In the genomic region with DNA sequence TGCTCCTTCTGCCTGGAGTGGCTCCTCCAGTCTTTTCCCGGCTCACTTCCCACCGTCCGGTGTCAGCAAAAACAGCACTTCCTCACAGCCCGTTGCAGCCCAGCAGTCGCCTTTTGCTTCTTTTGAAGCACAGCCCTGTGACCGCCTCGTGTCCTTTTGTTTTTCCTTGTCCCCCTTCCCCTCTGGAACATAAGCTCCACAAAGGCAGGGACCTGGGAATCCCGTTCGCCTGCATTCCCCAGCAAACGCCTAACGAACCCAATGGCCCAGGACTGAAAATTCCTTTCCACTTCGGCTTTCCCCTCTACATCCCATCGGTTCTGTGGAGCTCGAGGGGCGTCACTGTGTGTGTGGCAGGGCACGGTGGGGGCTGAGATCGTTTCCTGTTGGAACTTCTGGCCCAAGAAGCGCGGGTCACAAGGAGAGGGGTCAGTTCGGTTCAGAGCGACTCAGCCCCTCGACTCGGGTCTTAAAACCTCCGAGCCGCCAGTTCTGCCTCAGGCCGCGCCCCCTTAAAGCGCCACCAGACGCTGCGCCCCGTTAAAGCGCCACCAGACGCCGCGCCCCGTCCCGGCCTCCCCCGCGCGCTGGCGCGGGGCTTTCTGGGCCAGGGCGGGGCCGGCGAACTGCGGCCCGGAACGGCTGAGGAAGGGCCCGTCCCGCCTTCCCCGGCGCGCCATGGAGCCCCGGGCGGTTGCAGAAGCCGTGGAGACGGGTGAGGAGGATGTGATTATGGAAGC, we compare ENCODE assay signal across 8 cellular contexts. TPM values are rescaled to one million over a fixed set of nuclear protein-coding genes. Genes with fewer than 3 reads are reported as not detected.
DNase-seq lines count a peak whose midpoint lies in the region; ATAC-seq and TF ChIP-seq lines count a peak whose summit lies in the region.

No MANE protein-coding gene starts in this region.

- peak overlapping the region; percentile 100 for H3K27ac Mint-ChIP-seq in activated naive CD4-positive, alpha-beta T cell treated with anti-CD3 and anti-CD28 coated beads, Interleukin-2, amount 10 ng/mL, durations not matched to agents 7 days and 5 days

- H3K9me3 Mint-ChIP-seq in activated naive CD4-positive, alpha-beta T cell treated with anti-CD3 and anti-CD28 coated beads, Interleukin-2, amount 10 ng/mL, durations not matched to agents 7 days and 5 days: no peaks in the 10 kb centered on the region

- no peaks in the 10 kb centered on the region for H3K27me3 ChIP-seq in BJ (ENCODE audit: control insufficient read depth, insufficient read depth, low read length)
- H3K27me3 ChIP-seq in Karpas-422 (ENCODE audit: low read length): no peaks in the 10 kb centered on the region
- no peaks in the 10 kb centered on the region for H3K27me3 ChIP-seq in neutrophil

- TF ChIP-seq CTCF in BJ (IDR thresholded peaks at IDR 0.05; ENCODE audit: insufficient read depth, low read depth, low read length) (no peak), neutrophil (IDR thresholded peaks at IDR 0.05) (peak; percentile 22)

- H3K4me1 Mint-ChIP-seq in activated naive CD4-positive, alpha-beta T cell treated with anti-CD3 and anti-CD28 coated beads, Interleukin-2, amount 10 ng/mL, durations not matched to agents 7 days and 5 days: peaks cover 47% of the 10 kb centered on the region

- H3K9me2 ChIP-seq in Karpas-422 (replicated peaks; ENCODE audit: insufficient read depth, low read length): no peaks in the 10 kb centered on the region

- peaks cover 41% of the 10 kb centered on the region for H3K36me3 Mint-ChIP-seq in activated naive CD4-positive, alpha-beta T cell treated with anti-CD3 and anti-CD28 coated beads, Interleukin-2, amount 10 ng/mL, durations not matched to agents 7 days and 5 days

- CTCF ChIA-PET in BJ (lab: Yijun Ruan, JAX): interaction anchor here (0.9 to 1.6 kb wide), 3 partner anchors 128 to 240 kb away, joined by 3 read pairs; no protein-coding TSS in a partner anchor
- CTCF ChIA-PET in activated naive CD4-positive, alpha-beta T cell treated with anti-CD3 and anti-CD28 coated beads, Interleukin-2, amount 10 ng/mL, durations not matched to agents 7 days and 5 days (lab: Charles Lee): interaction anchor here (1.5 to 1.9 kb wide), 4 partner anchors 8 to 29 kb away, joined by 3 to 5 read pairs (median 4); a partner anchor contains a TSS

- H3K9me3 ChIP-seq in Karpas-422 (ENCODE audit: low read length) (no peaks in the 10 kb centered on the region), SK-N-MC (ENCODE audit: low read depth, low read length) (no peaks in the 10 kb centered on the region), neutrophil (no peaks in the 10 kb centered on the region)

- POLR2A ChIA-PET in BJ (lab: Charles Lee): interaction anchor here (0.7 kb wide), 1 partner anchor 571 kb away, joined by 21 read pairs; no protein-coding TSS in a partner anchor

- 0 out of 2 replicates have a peak overlapping the region, but pooled peaks have one; percentile 33 for H2AFZ ChIP-seq in Karpas-422 (ENCODE audit: low read length)

- peaks cover 23% of the 10 kb centered on the region for H3K4me1 ChIP-seq in Karpas-422 (ENCODE audit: low read length)
- peaks cover 34 to 42% of the 10 kb centered on the region in 2 experiments for H3K4me1 ChIP-seq in neutrophil (ENCODE audit: control insufficient read depth in 1 of 2, insufficient read depth in 1 of 2, low read depth in 1 of 2, low read length in 1 of 2)

- DNase-seq in BJ (ENCODE audit: low read depth) (no peak), Karpas-422 (peak; percentile 95), SK-N-MC (ENCODE audit: low read depth, low spot score) (no peak), germinal center (ENCODE audit: low spot score) (peak; percentile 90), substantia nigra (lab: John Stamatoyannopoulos, UW) (peak in 44 of 49 donors; percentile 21 to 84 (median 54))
- peak; percentile 89 for DNase-seq in activated naive CD4-positive, alpha-beta T cell treated with anti-CD3 and anti-CD28 coated beads, Interleukin-2, amount 10 ng/mL, durations not matched to agents 7 days and 5 days

- H3K27ac ChIP-seq in Karpas-422 (ENCODE audit: low read length): peak overlapping the region; percentile 90
- peak overlapping the region; percentile 97 for H3K27ac ChIP-seq in SK-N-MC
- peak overlapping the region; percentile 99 for H3K27ac ChIP-seq in neutrophil
- H3K27ac ChIP-seq in substantia nigra (ENCODE audit: low read depth, low read length, poor library complexity, severe bottlenecking): peak overlapping the region; percentile 94

- H3K27me3 Mint-ChIP-seq in activated naive CD4-positive, alpha-beta T cell treated with anti-CD3 and anti-CD28 coated beads, Interleukin-2, amount 10 ng/mL, durations not matched to agents 7 days and 5 days: peaks cover 7% of the 10 kb centered on the region

- peak; percentile 45 for ATAC-seq in GM19463 (IDR thresholded peaks at IDR 0.05; ENCODE audit: unreplicated experiment)

- H3K79me2 ChIP-seq in Karpas-422 (ENCODE audit: low read length): peaks cover 57% of the 10 kb centered on the region

- H3K36me3 ChIP-seq in BJ (ENCODE audit: control insufficient read depth, insufficient read depth, low read length): peaks cover 56% of the 10 kb centered on the region
- H3K36me3 ChIP-seq in Karpas-422 (ENCODE audit: insufficient read depth, low read length): peaks cover 22% of the 10 kb centered on the region
- peaks cover 41% of the 10 kb centered on the region for H3K36me3 ChIP-seq in SK-N-MC (ENCODE audit: insufficient read depth, low read length)
- H3K36me3 ChIP-seq in neutrophil: peaks cover 66% of the 10 kb centered on the region

- H3K4me3 ChIP-seq in BJ (ENCODE audit: low read depth, low read length): peak overlapping the region; percentile 96
- peak overlapping the region; percentile 92 for H3K4me3 ChIP-seq in Karpas-422 (ENCODE audit: low read length)
- H3K4me3 ChIP-seq in SK-N-MC: peak overlapping the region; percentile 96
- H3K4me3 ChIP-seq in neutrophil (ENCODE audit: low read depth in 1 of 2, low read length in 1 of 2): peak overlapping the region; percentile 95 to 97

- H3K4me2 ChIP-seq in Karpas-422 (ENCODE audit: low read depth, low read length, poor library complexity, severe bottlenecking): peak overlapping the region; percentile 95

- H4K20me1 ChIP-seq in Karpas-422 (ENCODE audit: insufficient read depth, low read depth, low read length): peaks cover 29% of the 10 kb centered on the region

- H3K4me3 Mint-ChIP-seq in activated naive CD4-positive, alpha-beta T cell treated with anti-CD3 and anti-CD28 coated beads, Interleukin-2, amount 10 ng/mL, durations not matched to agents 7 days and 5 days: peak overlapping the region; percentile 96

- H3K9ac ChIP-seq in Karpas-422 (ENCODE audit: low read length) (peak overlapping the region; percentile 98), SK-N-MC (ENCODE audit: insufficient read length) (peak overlapping the region; percentile 95)

RNA-seq across cellular contexts. Expression of a gene that starts 0.8 kb away (rescaled TPM):
- 169 and 242 TPM in 2 replicates for polyA plus RNA-seq in BJ (2011; rRNA removed)
- polyA minus RNA-seq in BJ (2011; rRNA and poly(A)+ RNA removed): 160 and 285 TPM in 2 replicates
- total RNA-seq in Karpas-422 (2014; rRNA removed; shearing (Covaris generic); ENCODE audit: low replicate concordance): 56.2 and 86.1 TPM in 2 replicates

RNA-seq across cellular contexts. Expression of a gene that starts 1.1 kb away (rescaled TPM):
- polyA plus RNA-seq in BJ (2011; rRNA removed): 69.5 and 111 TPM in 2 replicates
- 60.0 and 77.1 TPM in 2 replicates for polyA minus RNA-seq in BJ (2011; rRNA and poly(A)+ RNA removed)
- 16.8 TPM in 2 replicates for total RNA-seq in Karpas-422 (2014; rRNA removed; shearing (Covaris generic); ENCODE audit: low replicate concordance)

RNA-seq across cellular contexts. Expression of a gene that starts 15.5 kb away (rescaled TPM):
- polyA plus RNA-seq in BJ (2011; rRNA removed): not detected in 2 replicates
- not detected in 2 replicates for polyA minus RNA-seq in BJ (2011; rRNA and poly(A)+ RNA removed)
- total RNA-seq in Karpas-422 (2014; rRNA removed; shearing (Covaris generic); ENCODE audit: low replicate concordance): not detected in 2 replicates

RNA-seq across cellular contexts. Expression of a gene that starts 27.8 kb away (rescaled TPM):
- polyA plus RNA-seq in BJ (2011; rRNA removed): 18.8 and 22.2 TPM in 2 replicates
- 7.3 and 10.7 TPM in 2 replicates for polyA minus RNA-seq in BJ (2011; rRNA and poly(A)+ RNA removed)
- 13.6 and 17.2 TPM in 2 replicates for total RNA-seq in Karpas-422 (2014; rRNA removed; shearing (Covaris generic); ENCODE audit: low replicate concordance)

RNA-seq across cellular contexts. Expression of a gene that starts 28.4 kb away (rescaled TPM):
- 158 and 187 TPM in 2 replicates for polyA plus RNA-seq in BJ (2011; rRNA removed)
- polyA minus RNA-seq in BJ (2011; rRNA and poly(A)+ RNA removed): 41.6 and 47.3 TPM in 2 replicates
- 86.7 and 92.7 TPM in 2 replicates for total RNA-seq in Karpas-422 (2014; rRNA removed; shearing (Covaris generic); ENCODE audit: low replicate concordance)

Comparison
In these comparisons a context has a peak if more than half of its experiments do, and no peak if none do; other contexts are left out.
1. DNase-seq: peak in Karpas-422 (single experiment), activated naive CD4-positive, alpha-beta T cell treated with anti-CD3 and anti-CD28 coated beads, Interleukin-2, amount 10 ng/mL, durations not matched to agents 7 days and 5 days (single experiment), germinal center (single experiment) and substantia nigra (44 of 49); none in BJ (single experiment) and SK-N-MC (single experiment).
2. Peak in every context shown above with its lines, with median percentiles within 50 percentile points of each other: H3K4me3 ChIP-seq and H3K27ac ChIP-seq.